In the genomic region with DNA sequence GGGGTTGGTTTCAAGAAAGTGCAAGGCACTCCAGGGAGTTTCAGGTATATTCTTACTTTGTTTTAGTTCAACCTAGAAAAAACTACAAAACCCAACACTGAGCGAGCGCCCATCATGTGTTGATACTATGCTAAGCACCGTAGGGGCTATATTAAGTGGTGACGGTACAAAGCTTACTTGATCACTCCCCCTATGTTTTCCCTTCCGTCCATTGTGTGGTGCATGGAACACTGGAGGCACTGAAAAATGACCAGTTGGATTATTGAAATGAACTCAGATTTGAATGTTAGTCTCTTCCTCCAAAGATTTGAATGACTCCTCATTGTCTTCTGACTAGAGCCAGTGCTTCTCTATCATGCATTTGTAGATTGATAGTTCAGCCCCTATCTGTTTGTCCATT, we compare ENCODE assay signal across 15 cellular contexts. TPM values are rescaled to one million over a fixed set of nuclear protein-coding genes. Genes with fewer than 3 reads are reported as not detected.
DNase-seq lines count a peak whose midpoint lies in the region; ATAC-seq and TF ChIP-seq lines count a peak whose summit lies in the region.
"Had no signal": no experiment of that assay in that cellular context is flagged by ENCODE, and none has a peak within 500 bp of the region (broad histone marks: within the 10 kb centered on the region; RNA-seq: fewer than 3 reads in every experiment).

No MANE protein-coding gene starts in this region.

- ATAC-seq in heart left ventricle (no peak), Right ventricle myocardium superior (ENCODE audit: poor library complexity) (no peak), GM21367 (IDR thresholded peaks at IDR 0.05; ENCODE audit: unreplicated experiment) (no peak)
- ATAC-seq: PC-3 had no signal

- peak overlapping the region; percentile 74 to 96 (median 92) for H3K27ac ChIP-seq in heart left ventricle
- peak overlapping the region; percentile 89 for H3K27ac ChIP-seq in hepatocyte
- peak overlapping the region; percentile 68 to 91 (median 82) for H3K27ac ChIP-seq in sigmoid colon
- peak overlapping the region; percentile 68 for H3K27ac ChIP-seq in vagina
- H3K27ac ChIP-seq: BLaER1 treated with 17β-estradiol and CSF1 and Interleukin-3, amounts not matched to agents 10 nM and 100 nM; HL-60 had no signal

- peaks cover 67% of the 10 kb centered on the region for H3K79me2 ChIP-seq in hepatocyte

- TF ChIP-seq POLR2A in heart left ventricle (IDR thresholded peaks at IDR 0.05) (no peak), sigmoid colon (IDR thresholded peaks at IDR 0.05) (no peak), vagina (IDR thresholded peaks at IDR 0.05) (no peak)

- no peaks in the 10 kb centered on the region for H4K20me1 ChIP-seq in hepatocyte (ENCODE audit: insufficient read depth, poor library complexity, severe bottlenecking)
- H4K20me1 ChIP-seq: BLaER1 treated with 17β-estradiol and CSF1 and Interleukin-3, amounts not matched to agents 10 nM and 100 nM had no signal

- no peak overlapping the region for H2AFZ ChIP-seq in hepatocyte

- H3K4me3 ChIP-seq in heart left ventricle: peak overlapping the region in 7 of 12 donors; percentile 31 to 46 (median 42)
- no peak overlapping the region for H3K4me3 ChIP-seq in hepatocyte
- H3K4me3 ChIP-seq in sigmoid colon: no peak overlapping the region
- H3K4me3 ChIP-seq in vagina: no peak overlapping the region
- H3K4me3 ChIP-seq: BLaER1 treated with 17β-estradiol and CSF1 and Interleukin-3, amounts not matched to agents 10 nM and 100 nM had no signal

- H3K36me3 ChIP-seq in heart left ventricle (no peaks in the 10 kb centered on the region), hepatocyte (replicated peaks; ENCODE audit: insufficient read depth, low read depth) (no peaks in the 10 kb centered on the region), sigmoid colon (no peaks in the 10 kb centered on the region), vagina (no peaks in the 10 kb centered on the region)
- H3K36me3 ChIP-seq: BLaER1 treated with 17β-estradiol and CSF1 and Interleukin-3, amounts not matched to agents 10 nM and 100 nM had no signal

- peak overlapping the region; percentile 60 for H3K4me2 ChIP-seq in hepatocyte
- H3K4me2 ChIP-seq: BLaER1 treated with 17β-estradiol and CSF1 and Interleukin-3, amounts not matched to agents 10 nM and 100 nM had no signal

- 39 to 57% (median 43%) methylated on average over 5 of the region's 5 CpGs for WGBS in heart left ventricle, 4 donors
- whole genome bisulfite sequencing in hepatocyte (ENCODE audit: low lambda C conversion rate, missing lambda C conversion rate): 97% methylated on average over 5 of the region's 5 CpGs
- 95 to 96% methylated on average over 5 of the region's 5 CpGs for WGBS in sigmoid colon, 2 donors

- peaks cover 0 to 65% (median 35%) of the 10 kb centered on the region in 12 donors for H3K4me1 ChIP-seq in heart left ventricle
- H3K4me1 ChIP-seq in hepatocyte (ENCODE audit: insufficient read depth): peaks cover 24% of the 10 kb centered on the region
- H3K4me1 ChIP-seq in sigmoid colon: peaks cover 0 to 68% (median 65%) of the 10 kb centered on the region in 4 donors
- peaks cover 47% of the 10 kb centered on the region for H3K4me1 ChIP-seq in vagina

- DNase-seq in heart left ventricle: no peak
- DNase-seq in Right ventricle myocardium superior: no peak
- DNase-seq in hepatocyte (ENCODE audit: low spot score): no peak
- DNase-seq in sigmoid colon: no peak
- no peak for DNase-seq in vagina (ENCODE audit: extremely low spot score in 2 of 2)
- DNase-seq in head of caudate nucleus: no peak
- DNase-seq in GM03348 (ENCODE audit: low spot score): no peak
- DNase-seq: KBM-7; NCI-H1092; NCI-H2227 treated with DMSO at 0.1 percent for 48 hours; NK-92 treated with Interleukin-12 subunit alpha and Interleukin-12 subunit beta, amount 100 ng/mL, for 24 hours; PC-3 had no signal

- TF ChIP-seq CTCF in heart left ventricle (IDR thresholded peaks at IDR 0.05) (no peak), hepatocyte (IDR thresholded peaks at IDR 0.05; ENCODE audit: poor library complexity) (no peak), sigmoid colon (IDR thresholded peaks at IDR 0.05) (no peak), vagina (IDR thresholded peaks at IDR 0.05) (no peak)

- H3K9me2 ChIP-seq in hepatocyte (replicated peaks; ENCODE audit: insufficient read depth): no peaks in the 10 kb centered on the region

- no peaks in the 10 kb centered on the region for H3K27me3 ChIP-seq in heart left ventricle
- H3K27me3 ChIP-seq in hepatocyte: no peaks in the 10 kb centered on the region
- H3K27me3 ChIP-seq in sigmoid colon: no peaks in the 10 kb centered on the region
- no peaks in the 10 kb centered on the region for H3K27me3 ChIP-seq in vagina
- H3K27me3 ChIP-seq: BLaER1 treated with 17β-estradiol and CSF1 and Interleukin-3, amounts not matched to agents 10 nM and 100 nM had no signal

- intact Hi-C loops in heart left ventricle (cut with DNase I) (loop anchor here in 3 of 10 donors (5.0 kb wide), 3 partner anchors 34 to 39 kb away; no protein-coding TSS in a partner anchor), Right ventricle myocardium superior (cut with DNase I) (loop anchor here (5.0 kb wide), 1 partner anchor 36 kb away; no protein-coding TSS in a partner anchor), sigmoid colon (cut with DNase I) (no loop called here), vagina (cut with DNase I) (no loop called here), head of caudate nucleus (cut with DNase I) (no loop called here)

- TF ChIP-seq EP300 in sigmoid colon (IDR thresholded peaks at IDR 0.05): no peak

- H3K9me3 ChIP-seq in heart left ventricle (no peaks in the 10 kb centered on the region), hepatocyte (ENCODE audit: low read depth) (no peaks in the 10 kb centered on the region), sigmoid colon (no peaks in the 10 kb centered on the region), vagina (no peaks in the 10 kb centered on the region)

RNA-seq across cellular contexts. Expression of gene MYZAP, which starts 6.6 kb away (rescaled TPM):
- 1,000 to 10,000 TPM in 2 of 9 donors, 100 to 1,000 TPM in 7; 359 to 1,065 (median 670) TPM for total RNA-seq in heart left ventricle
- polyA plus RNA-seq in heart left ventricle: 100 to 1,000 TPM; 280 to 506 TPM
- total RNA-seq in Right ventricle myocardium superior: 966 TPM
- total RNA-seq in hepatocyte: 15.5 and 20.3 TPM in 2 replicates
- polyA plus RNA-seq in hepatocyte: 12.0 and 17.0 TPM in 2 replicates
- total RNA-seq in sigmoid colon: 10 to 100 TPM; 31.4 to 55.6 (median 47.1) TPM
- 10 to 100 TPM in 2 of 3 donors, 1 to 10 TPM in 1; 7.2 to 48.3 (median 31.8) TPM for polyA plus RNA-seq in sigmoid colon
- 15.2 TPM for total RNA-seq in vagina

Comparison
In these comparisons a context has a peak if more than half of its experiments do, and no peak if none do; other contexts are left out.
1. H3K4me3 ChIP-seq: peak in heart left ventricle (7 of 12); none in hepatocyte (single experiment), sigmoid colon (0 of 4) and vagina (0 of 2).
2. RNA of gene MYZAP, which starts 6.6 kb away (total RNA-seq): 966 TPM in Right ventricle myocardium superior (single experiment) and 359 to 1,065 TPM in heart left ventricle; 31.4 to 55.6 TPM in sigmoid colon, 15.5 to 20.3 TPM in hepatocyte and 15.2 TPM in vagina (single experiment); every median in the first group is over 4 times any median in the second.
3. Peak in every context shown above with its lines, with median percentiles within 50 percentile points of each other: H3K27ac ChIP-seq.